Comparison of ENCODE assay signal across 1 cellular context in genomic region chr4:142703694-142704309, GRCh38.
TF ChIP-seq lines count a peak whose summit lies in the region.

No MANE protein-coding gene starts in this region.

TF ChIP-seq in GM23338, 12 proteins besides CTCF, POLR2A, EP300 and RAD21 (continued from another document):
- TF ChIP-seq ZNF462 (CRISPR knock-in tag; IDR thresholded peaks at IDR 0.05) (no peak), CREB1 (CRISPR knock-in tag; IDR thresholded peaks at IDR 0.05; ENCODE audit: low read depth) (no peak)
